19 cellular contexts compared by ENCODE assay signal in the genomic region with DNA sequence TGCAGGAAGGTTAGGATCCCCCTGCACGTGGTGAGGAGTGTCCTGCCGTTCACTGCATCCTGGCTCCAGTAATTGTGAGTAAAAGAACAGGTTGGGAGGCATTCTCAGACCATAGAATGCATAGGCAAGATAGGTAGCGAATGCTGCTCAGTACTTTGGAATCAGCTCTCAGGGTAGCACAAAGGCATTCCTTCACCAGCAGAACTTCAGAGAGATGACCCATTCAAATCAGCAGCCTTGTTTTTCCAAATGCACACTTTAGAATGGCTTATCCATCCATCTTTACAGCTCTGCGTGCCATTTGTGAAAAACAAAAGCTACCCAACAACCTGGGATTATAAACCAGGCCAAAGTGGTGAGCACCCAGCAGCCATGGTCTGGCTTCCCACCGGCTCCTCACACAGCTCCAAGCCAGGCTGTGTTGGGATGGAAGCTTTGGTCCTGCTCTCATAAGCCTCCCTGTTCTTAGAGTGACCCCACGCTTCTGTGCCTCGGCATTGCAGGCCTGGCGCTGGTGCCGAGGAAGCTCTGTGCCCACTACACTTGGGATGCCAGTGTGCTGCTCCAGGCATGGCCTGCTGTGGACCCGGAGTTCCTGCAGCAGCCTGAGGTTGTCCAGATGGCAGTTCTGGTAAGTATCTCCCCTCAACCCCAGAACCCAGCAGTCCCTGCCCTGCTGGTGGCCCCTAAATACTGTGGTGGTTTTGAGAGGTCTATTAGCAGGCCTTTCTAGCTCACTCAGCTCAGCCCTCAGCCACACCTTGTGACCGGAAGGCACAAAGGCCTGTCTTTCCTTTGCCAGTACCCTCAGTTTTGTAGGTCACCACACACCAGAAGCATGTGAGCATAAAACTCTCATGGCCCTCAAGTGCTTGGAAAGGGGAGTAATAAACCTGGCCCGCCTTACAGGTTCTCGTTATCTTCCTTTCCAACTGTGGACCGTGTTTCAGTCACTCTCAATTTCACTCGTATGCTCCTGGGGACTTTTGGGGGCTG.
"Had no signal": no experiment of that assay in that cellular context is flagged by ENCODE, and none has a peak within 500 bp of the region (broad histone marks: within the 10 kb centered on the region; RNA-seq: fewer than 3 reads in every experiment).

No MANE protein-coding gene starts in this region.

- H3K4me1 ChIP-seq: ascending aorta, uterus had no signal

- H3K27ac ChIP-seq: ascending aorta, esophagus squamous epithelium, psoas muscle, sigmoid colon, uterus had no signal

- DNase-seq: activated CD4-positive, alpha-beta T cell treated with anti-CD3 and anti-CD28 coated beads for 36 hours; activated CD8-positive, alpha-beta memory T cell treated with anti-CD3 and anti-CD28 coated beads, Interleukin-2, amount 50 U/mL, for 4 hours; activated CD8-positive, alpha-beta T cell treated with anti-CD3 and anti-CD28 coated beads for 36 hours; activated naive CD4-positive, alpha-beta T cell treated with Interleukin-2 at 50 U/mL for 16 hours; activated naive CD8-positive, alpha-beta T cell treated with anti-CD3 and anti-CD28 coated beads, Interleukin-2, amount 50 U/mL, for 24 hours; activated T-cell treated with anti-CD3 and anti-CD28 coated beads, Interleukin-2, amount 50 U/mL, for 72 hours; esophagus squamous epithelium; foreskin fibroblast; kidney; mammary epithelial cell; mucosa of descending colon; naive thymus-derived CD8-positive, alpha-beta T cell; psoas muscle; sigmoid colon; stimulated activated CD4-positive, alpha-beta T cell treated with anti-CD3 and anti-CD28 coated beads, Interleukin-2, amount 100 ng/mL, for 24 hours; stimulated activated naive CD4-positive, alpha-beta T cell treated with Interleukin-2 at 50 U/mL for 16 hours; T1000; uterus had no signal

- H3K4me3 ChIP-seq: ascending aorta, esophagus squamous epithelium, mucosa of descending colon, psoas muscle, sigmoid colon, uterus had no signal

- H3K9me3 Mint-ChIP-seq: activated CD8-positive, alpha-beta T cell treated with anti-CD3 and anti-CD28 coated beads for 36 hours; activated naive CD8-positive, alpha-beta T cell treated with anti-CD3 and anti-CD28 coated beads, Interleukin-2, amount 50 U/mL, for 24 hours; activated T-cell treated with anti-CD3 and anti-CD28 coated beads, Interleukin-2, amount 50 U/mL, for 72 hours; naive thymus-derived CD8-positive, alpha-beta T cell had no signal

- ATAC-seq: activated CD4-positive, alpha-beta T cell treated with anti-CD3 and anti-CD28 coated beads for 36 hours; activated CD8-positive, alpha-beta T cell treated with anti-CD3 and anti-CD28 coated beads for 36 hours; activated naive CD8-positive, alpha-beta T cell treated with anti-CD3 and anti-CD28 coated beads, Interleukin-2, amount 50 U/mL, for 24 hours; activated T-cell treated with anti-CD3 and anti-CD28 coated beads, Interleukin-2, amount 50 U/mL, for 72 hours; mucosa of descending colon; naive thymus-derived CD8-positive, alpha-beta T cell; psoas muscle had no signal

- H3K4me1 Mint-ChIP-seq: activated CD4-positive, alpha-beta T cell treated with anti-CD3 and anti-CD28 coated beads for 36 hours had no signal

- H3K27me3 Mint-ChIP-seq: activated CD4-positive, alpha-beta T cell treated with anti-CD3 and anti-CD28 coated beads for 36 hours; activated CD8-positive, alpha-beta T cell treated with anti-CD3 and anti-CD28 coated beads for 36 hours; activated naive CD8-positive, alpha-beta T cell treated with anti-CD3 and anti-CD28 coated beads, Interleukin-2, amount 50 U/mL, for 24 hours; naive thymus-derived CD8-positive, alpha-beta T cell had no signal

- H3K36me3 ChIP-seq: uterus had no signal

- H3K27me3 ChIP-seq: ascending aorta, esophagus squamous epithelium, sigmoid colon, uterus had no signal

- H3K9me3 ChIP-seq: ascending aorta, esophagus squamous epithelium, mucosa of descending colon, psoas muscle, sigmoid colon, uterus had no signal

- H3K4me3 Mint-ChIP-seq: activated CD4-positive, alpha-beta T cell treated with anti-CD3 and anti-CD28 coated beads for 36 hours; activated CD8-positive, alpha-beta T cell treated with anti-CD3 and anti-CD28 coated beads for 36 hours; activated naive CD8-positive, alpha-beta T cell treated with anti-CD3 and anti-CD28 coated beads, Interleukin-2, amount 50 U/mL, for 24 hours; activated T-cell treated with anti-CD3 and anti-CD28 coated beads, Interleukin-2, amount 50 U/mL, for 72 hours; naive thymus-derived CD8-positive, alpha-beta T cell had no signal

- H3K27ac Mint-ChIP-seq: activated CD4-positive, alpha-beta T cell treated with anti-CD3 and anti-CD28 coated beads for 36 hours; activated CD8-positive, alpha-beta T cell treated with anti-CD3 and anti-CD28 coated beads for 36 hours; activated naive CD8-positive, alpha-beta T cell treated with anti-CD3 and anti-CD28 coated beads, Interleukin-2, amount 50 U/mL, for 24 hours; naive thymus-derived CD8-positive, alpha-beta T cell had no signal
